In the genomic region with DNA sequence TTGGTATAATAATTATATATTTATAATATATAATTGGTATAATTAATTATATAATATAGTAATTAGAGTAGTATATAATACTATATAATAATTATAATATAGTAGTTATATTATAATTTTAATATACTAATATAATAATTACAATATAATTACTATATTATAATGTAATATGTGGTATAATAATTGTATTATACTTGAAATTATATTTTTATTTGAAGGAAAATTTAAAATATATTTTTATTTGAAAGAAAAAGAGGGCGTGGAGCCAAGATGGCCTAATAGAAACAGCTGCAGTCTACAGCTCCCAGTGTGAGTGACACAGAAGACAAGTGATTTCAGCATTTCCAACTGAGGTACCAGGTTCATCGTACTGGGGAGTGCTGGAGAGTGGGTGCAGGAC, we compare ENCODE assay signal across 26 cellular contexts.
"Had no signal": no experiment of that assay in that cellular context is flagged by ENCODE, and none has a peak within 500 bp of the region (broad histone marks: within the 10 kb centered on the region; RNA-seq: fewer than 3 reads in every experiment).

No MANE protein-coding gene starts in this region.

- H3K4me3 Mint-ChIP-seq: activated CD4-positive, alpha-beta memory T cell treated with anti-CD3 and anti-CD28 coated beads for 36 hours; activated CD4-positive, alpha-beta T cell treated with anti-CD3 and anti-CD28 coated beads, Interleukin-2, amount 10 ng/mL, durations not matched to agents 24 days and 14 days; activated naive CD8-positive, alpha-beta T cell treated with anti-CD3 and anti-CD28 coated beads, Interleukin-2, amount 50 U/mL, for 24 hours; activated T-cell treated with anti-CD3 and anti-CD28 coated beads, Interleukin-2, amount 50 U/mL, for 4 hours; brain; central memory CD8-positive, alpha-beta T cell; IgD-negative memory B cell; T-helper 1 cell treated with Interleukin-12 subunit alpha and Interleukin-12 subunit beta and Interleukin-4 antibody, amounts not matched to agents 30 μg/mL and 1 μg/mL, for 36 hours had no signal

- H3K9me3 Mint-ChIP-seq: activated CD4-positive, alpha-beta T cell treated with anti-CD3 and anti-CD28 coated beads, Interleukin-2, amount 10 ng/mL, durations not matched to agents 24 days and 14 days had no signal

- H3K27me3 Mint-ChIP-seq: activated CD4-positive, alpha-beta memory T cell treated with anti-CD3 and anti-CD28 coated beads for 36 hours; activated CD4-positive, alpha-beta T cell treated with anti-CD3 and anti-CD28 coated beads, Interleukin-2, amount 10 ng/mL, durations not matched to agents 24 days and 14 days; activated naive CD8-positive, alpha-beta T cell treated with anti-CD3 and anti-CD28 coated beads, Interleukin-2, amount 50 U/mL, for 24 hours; central memory CD8-positive, alpha-beta T cell; IgD-negative memory B cell had no signal

- H3K4me1 Mint-ChIP-seq: activated CD4-positive, alpha-beta T cell treated with anti-CD3 and anti-CD28 coated beads, Interleukin-2, amount 10 ng/mL, durations not matched to agents 24 days and 14 days; activated naive CD8-positive, alpha-beta T cell treated with anti-CD3 and anti-CD28 coated beads, Interleukin-2, amount 50 U/mL, for 24 hours; brain; central memory CD8-positive, alpha-beta T cell; IgD-negative memory B cell had no signal

- ATAC-seq: activated naive CD8-positive, alpha-beta T cell treated with anti-CD3 and anti-CD28 coated beads, Interleukin-2, amount 50 U/mL, for 24 hours; activated T-cell treated with anti-CD3 and anti-CD28 coated beads, Interleukin-2, amount 50 U/mL, for 4 hours had no signal

- H3K36me3 Mint-ChIP-seq: activated CD4-positive, alpha-beta memory T cell treated with anti-CD3 and anti-CD28 coated beads for 36 hours; activated naive CD4-positive, alpha-beta T cell treated with anti-CD3 and anti-CD28 coated beads, Interleukin-2, amount 50 U/mL, for 72 hours; brain; IgD-negative memory B cell had no signal

- DNase-seq: activated CD4-positive, CD25-positive, alpha-beta regulatory T cell treated with anti-CD3 and anti-CD28 coated beads, Interleukin-2, amount 50 U/mL, for 72 hours; activated CD8-positive, alpha-beta memory T cell treated with anti-CD3 and anti-CD28 coated beads for 24 hours; activated effector memory CD4-positive, alpha-beta T cell treated with anti-CD3 and anti-CD28 coated beads, Interleukin-2, amount 50 U/mL, for 16 hours; activated naive CD4-positive, alpha-beta T cell treated with Interleukin-2 at 50 U/mL for 16 hours; activated naive CD8-positive, alpha-beta T cell treated with anti-CD3 and anti-CD28 coated beads, Interleukin-2, amount 50 U/mL, for 24 hours; activated T-cell treated with anti-CD3 and anti-CD28 coated beads, Interleukin-2, amount 50 U/mL, for 4 hours; amygdala; cortex of kidney; NCI-H1105 treated with DMSO at 0.1 percent for 48 hours; NCI-H1436 treated with DMSO at 0.1 percent for 48 hours; NCI-H187; NCI-H2081; NCI-H2171; NCI-H345; NCI-H510A; NCI-H526 treated with DMSO at 0.1 percent for 48 hours; NK-92 treated with Interleukin-12 subunit alpha and Interleukin-12 subunit beta, amount 100 ng/mL, for 24 hours; SJCRH30; SK-N-SH had no signal

- H3K27ac Mint-ChIP-seq: activated CD4-positive, alpha-beta memory T cell treated with anti-CD3 and anti-CD28 coated beads for 36 hours; activated CD4-positive, alpha-beta T cell treated with anti-CD3 and anti-CD28 coated beads, Interleukin-2, amount 10 ng/mL, durations not matched to agents 24 days and 14 days; activated naive CD4-positive, alpha-beta T cell treated with anti-CD3 and anti-CD28 coated beads, Interleukin-2, amount 50 U/mL, for 72 hours; activated naive CD8-positive, alpha-beta T cell treated with anti-CD3 and anti-CD28 coated beads, Interleukin-2, amount 50 U/mL, for 24 hours; brain; IgD-negative memory B cell; T-helper 1 cell treated with Interleukin-12 subunit alpha and Interleukin-12 subunit beta and Interleukin-4 antibody, amounts not matched to agents 30 μg/mL and 1 μg/mL, for 36 hours had no signal
